Comparison of ENCODE assay signal across 8 cellular contexts in genomic region chr6:116764961-116765841, GRCh38. TPM values are rescaled to one million over a fixed set of nuclear protein-coding genes. Genes with fewer than 3 reads are reported as not detected.
DNase-seq lines count a peak whose midpoint lies in the region; ATAC-seq and TF ChIP-seq lines count a peak whose summit lies in the region.

FAM162B (minus strand) TSS chr6:116765719; CDS start chr6:116765576, 143 bp downstream.

- H3K27me3 Mint-ChIP-seq in CD8-positive, alpha-beta memory T cell: peaks cover 27 to 75% of the 10 kb centered on the region in 2 donors

- TF ChIP-seq CTCF in colonic mucosa (IDR thresholded peaks at IDR 0.05): no peak

- ATAC-seq in left lobe of liver: peak; percentile 59

- no peak within 1 kb of the TSS for H3K27ac ChIP-seq in CD8-positive, alpha-beta memory T cell (ENCODE audit: low read depth, low read length)
- H3K27ac ChIP-seq in colonic mucosa: no peak within 1 kb of the TSS
- no peak within 1 kb of the TSS for H3K27ac ChIP-seq in stomach smooth muscle (ENCODE audit: low read length)

- peak within 1 kb of the TSS in 1 of 8 donors; percentile 3 for H3K27ac Mint-ChIP-seq in CD8-positive, alpha-beta memory T cell

- peaks cover 6 to 14% (median 13%) of the 10 kb centered on the region in 3 donors for H3K4me1 Mint-ChIP-seq in CD8-positive, alpha-beta memory T cell

- no peaks in the 10 kb centered on the region for H3K36me3 ChIP-seq in CD8-positive, alpha-beta memory T cell (ENCODE audit: insufficient read depth, low read length)
- no peaks in the 10 kb centered on the region for H3K36me3 ChIP-seq in colonic mucosa
- no peaks in the 10 kb centered on the region for H3K36me3 ChIP-seq in stomach smooth muscle (ENCODE audit: control insufficient read depth in 2 of 2, insufficient read depth in 2 of 2, low read length in 2 of 2)

- CTCF ChIA-PET in CD8-positive, alpha-beta memory T cell (lab: Charles Lee): no interaction called here

- intact Hi-C loops in colonic mucosa (cut with DNase I): no loop called here

- POLR2A ChIA-PET in CD8-positive, alpha-beta memory T cell (lab: Charles Lee): no interaction called here

- no peak within 1 kb of the TSS for H3K4me3 ChIP-seq in CD8-positive, alpha-beta memory T cell (ENCODE audit: low read length)
- H3K4me3 ChIP-seq in colonic mucosa (peak within 1 kb of the TSS; percentile 40), stomach smooth muscle (ENCODE audit: low read length in 2 of 2) (peak within 1 kb of the TSS; percentile 64 to 73)

- no peaks in the 10 kb centered on the region for H3K36me3 Mint-ChIP-seq in CD8-positive, alpha-beta memory T cell

- H3K9me3 Mint-ChIP-seq in CD8-positive, alpha-beta memory T cell: peaks cover 0 to 2% (median 0%) of the 10 kb centered on the region in 5 donors

- H3K27me3 ChIP-seq in CD8-positive, alpha-beta memory T cell (ENCODE audit: insufficient read depth, low read length, poor library complexity, severe bottlenecking): peaks cover 15% of the 10 kb centered on the region
- H3K27me3 ChIP-seq in colonic mucosa (peaks cover 32% of the 10 kb centered on the region), stomach smooth muscle (ENCODE audit: control insufficient read depth in 1 of 2, insufficient read depth in 2 of 2, low read length in 2 of 2) (peaks cover 9 to 18% of the 10 kb centered on the region in 2 donors)

- peak within 1 kb of the TSS in 6 of 7 donors; percentile 20 to 63 (median 57) for H3K4me3 Mint-ChIP-seq in CD8-positive, alpha-beta memory T cell

- H3K9me3 ChIP-seq in CD8-positive, alpha-beta memory T cell (ENCODE audit: low read length): no peaks in the 10 kb centered on the region
- no peaks in the 10 kb centered on the region for H3K9me3 ChIP-seq in colonic mucosa
- H3K9me3 ChIP-seq in stomach smooth muscle (ENCODE audit: control insufficient read depth in 2 of 2, low read length in 2 of 2): no peaks in the 10 kb centered on the region

- H3K4me1 ChIP-seq in CD8-positive, alpha-beta memory T cell (ENCODE audit: insufficient read depth, low read length): no peaks in the 10 kb centered on the region
- H3K4me1 ChIP-seq in colonic mucosa: no peaks in the 10 kb centered on the region
- H3K4me1 ChIP-seq in stomach smooth muscle (ENCODE audit: control insufficient read depth, insufficient read depth, low read length): peaks cover 13% of the 10 kb centered on the region

- DNase-seq in CD8-positive, alpha-beta memory T cell: no peak
- DNase-seq in HuH-7 (ENCODE audit: low spot score) (peak; percentile 84), colonic mucosa (peak; percentile 28), left lobe of liver (ENCODE audit: low spot score) (no peak), NCI-H2107 treated with DMSO at 0.1 percent for 48 hours (lab: John Stamatoyannopoulos, UW; ENCODE audit: unreplicated experiment) (no peak), NCI-H1105 treated with DMSO at 0.1 percent for 48 hours (lab: John Stamatoyannopoulos, UW) (no peak), DMS114 treated with DMSO at 0.1 percent for 48 hours (lab: John Stamatoyannopoulos, UW; ENCODE audit: unreplicated experiment) (no peak)

- H3K9ac ChIP-seq in colonic mucosa (ENCODE audit: low read depth in 2 of 2, low read length in 2 of 2): peak within 1 kb of the TSS in 1 of 2 donors; percentile 8
- no peak within 1 kb of the TSS for H3K9ac ChIP-seq in stomach smooth muscle (ENCODE audit: low read length in 2 of 2)

RNA-seq across cellular contexts. Expression of gene FAM162B, which starts in this region (rescaled TPM):
- total RNA-seq in CD8-positive, alpha-beta memory T cell: not detected
- polyA plus RNA-seq in CD8-positive, alpha-beta memory T cell: not detected
- total RNA-seq in colonic mucosa: under 1 TPM; 0.57 to 0.64 TPM
- 0.63 TPM for total RNA-seq in left lobe of liver

Comparison
In these comparisons a context has a peak if more than half of its experiments do, and no peak if none do; other contexts are left out.
1. Peak in DNase-seq and H3K4me3 ChIP-seq in colonic mucosa; RNA of the gene not detected or under 1 TPM.
2. Peak in ATAC-seq in left lobe of liver; RNA of the gene not detected or under 1 TPM.